Comparison of ENCODE assay signal across 22 cellular contexts in genomic region chr6:84657486-84657885, GRCh38.
DNase-seq lines count a peak whose midpoint lies in the region; FAIRE-seq and TF ChIP-seq lines count a peak whose summit lies in the region.
"Had no signal": no experiment of that assay in that cellular context is flagged by ENCODE, and none has a peak within 500 bp of the region (broad histone marks: within the 10 kb centered on the region; RNA-seq: fewer than 3 reads in every experiment).

No MANE protein-coding gene starts in this region.

- peak; percentile 55 for FAIRE-seq in H54 (lab: Jason Lieb, UNC)
- FAIRE-seq: A549 had no signal

- intact Hi-C loops in head of caudate nucleus (cut with DNase I), result no loop called here

- no peak overlapping the region for H3K4me3 ChIP-seq in fibroblast of villous mesenchyme (ENCODE audit: low read depth, low read length)
- H3K4me3 ChIP-seq: A549, GM23338, Peyer's patch had no signal

- DNase-seq in A172 (ENCODE audit: low spot score) (peak; percentile 59), H54 (ENCODE audit: insufficient read length, low spot score) (no peak), SW480 (ENCODE audit: low spot score) (peak; percentile 13), fibroblast of villous mesenchyme (ENCODE audit: low read depth) (peak; percentile 28), 8988T (no peak), head of caudate nucleus (no peak), NCI-H1105 treated with DMSO at 0.1 percent for 48 hours (lab: John Stamatoyannopoulos, UW) (no peak), SHP77 treated with DMSO at 0.1 percent for 48 hours (lab: John Stamatoyannopoulos, UW) (no peak)
- DNase-seq: Caco-2; CD4-positive, CD25-positive, alpha-beta regulatory T cell; DMS 273 treated with DMSO at 0.1 percent for 48 hours; GF-D8; IMR-90; NCI-H1105; NCI-H2029 treated with DMSO at 0.1 percent for 48 hours; NCI-H345; NCI-H524; NCI-H774; NK-92 treated with Interleukin-12 subunit alpha and Interleukin-12 subunit beta, amount 100 ng/mL, for 24 hours; Peyer's patch had no signal

- TF ChIP-seq CTCF in fibroblast of villous mesenchyme (IDR thresholded peaks at IDR 0.05; ENCODE audit: insufficient read depth, low read depth, low read length), result no peak

- TF ChIP-seq POLR2A in H54 (IDR thresholded peaks at IDR 0.05; ENCODE audit: low read depth, low read length), result no peak

Comparison
In these comparisons a context has a peak if more than half of its experiments do, and no peak if none do; other contexts are left out.
1. DNase-seq: peak in A172 (single experiment), SW480 (single experiment) and fibroblast of villous mesenchyme (single experiment); none in H54 (single experiment), 8988T (single experiment), head of caudate nucleus (0 of 42), NCI-H1105 treated with DMSO at 0.1 percent for 48 hours (single experiment) and SHP77 treated with DMSO at 0.1 percent for 48 hours (single experiment).